ENCODE assay signal across 12 cellular contexts in the genomic region with DNA sequence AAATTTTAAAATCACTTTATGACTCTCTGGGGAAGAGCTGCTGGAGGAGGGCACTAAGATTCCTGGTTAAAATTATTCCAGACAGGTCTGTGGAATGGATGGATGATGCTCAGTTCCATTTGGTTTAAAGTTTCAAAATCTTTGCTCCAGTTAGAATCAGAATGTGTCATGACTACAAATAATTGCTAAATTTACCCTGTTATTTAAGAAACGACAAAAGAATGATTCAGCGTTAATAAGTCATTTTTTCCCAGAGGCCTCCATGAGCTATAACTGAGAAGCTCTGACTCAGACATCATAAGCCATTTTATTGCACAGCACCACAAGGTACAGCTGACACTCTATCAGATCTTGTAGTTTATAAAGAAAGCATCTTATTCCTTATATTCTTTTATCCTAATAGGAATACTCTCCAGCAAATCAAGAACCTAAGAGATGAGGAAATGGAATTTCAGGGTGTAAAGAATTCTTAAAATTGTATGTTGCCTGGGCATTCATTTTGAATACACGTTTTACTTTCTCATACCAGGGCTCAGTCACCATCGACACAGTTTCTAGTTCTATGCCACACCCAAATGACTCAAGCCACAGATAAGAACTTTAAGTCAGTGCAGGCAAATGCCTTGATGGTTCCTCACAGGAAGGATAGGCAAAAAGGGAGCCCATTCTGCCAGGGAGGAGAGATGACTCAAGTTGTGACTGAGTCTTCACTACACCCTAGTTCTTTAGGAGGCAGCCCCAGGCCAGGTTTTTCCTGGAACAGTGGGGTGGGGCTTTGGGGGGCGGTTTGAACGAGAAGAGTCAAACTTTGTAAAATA.
DNase-seq lines count a peak whose midpoint lies in the region; ATAC-seq, FAIRE-seq and TF ChIP-seq lines count a peak whose summit lies in the region.
"Had no signal": no experiment of that assay in that cellular context is flagged by ENCODE, and none has a peak within 500 bp of the region (broad histone marks: within the 10 kb centered on the region; RNA-seq: fewer than 3 reads in every experiment).

No MANE protein-coding gene starts in this region.

- no peaks in the 10 kb centered on the region for H3K79me1 ChIP-seq in IMR-90 (ENCODE audit: low read depth in 1 of 2, low read length in 2 of 2)

- POLR2A ChIA-PET in IMR-90 (lab: Charles Lee; ENCODE audit: unreplicated experiment): interaction anchor here (0.8 kb wide), 1 partner anchor 10 kb away, joined by 3 read pairs; no protein-coding TSS in a partner anchor
- POLR2A ChIA-PET in CD8-positive, alpha-beta T cell (lab: Charles Lee): no interaction called here

- H2BK15ac ChIP-seq in IMR-90 (ENCODE audit: low read depth, low read length): 0 out of 3 replicates have a peak overlapping the region, but pooled peaks have one; percentile 5

- TF ChIP-seq CTCF in IMR-90 (conservative IDR thresholded peaks at IDR 0.05; ENCODE audit: low read depth, low read length) (no peak), cardiac fibroblast (IDR thresholded peaks at IDR 0.05; ENCODE audit: low read depth, low read length) (no peak), lung (IDR thresholded peaks at IDR 0.05; ENCODE audit: control extremely low read depth, extremely low read depth) (no peak)
- TF ChIP-seq CTCF in CD8-positive, alpha-beta T cell (IDR thresholded peaks at IDR 0.05): no peak

- peak overlapping the region; percentile 90 for H2BK20ac ChIP-seq in IMR-90 (ENCODE audit: low read depth, low read length)

- peak overlapping the region; percentile 44 for H2AFZ ChIP-seq in IMR-90 (replicated peaks; ENCODE audit: low read length, poor library complexity)

- peak overlapping the region; percentile 32 for H3K4me2 ChIP-seq in IMR-90 (ENCODE audit: low read depth, low read length)

- no peak overlapping the region for H2AK5ac ChIP-seq in IMR-90 (ENCODE audit: low read depth, low read length)

- dilution Hi-C loops in IMR-90 (cut with HindIII; ENCODE audit: low sequenced_read_pairs, unreplicated experiment): no loop called here

- peaks cover 11% of the 10 kb centered on the region for H3K9me3 Mint-ChIP-seq in CD8-positive, alpha-beta T cell

- no peaks in the 10 kb centered on the region for H3K36me3 ChIP-seq in IMR-90 (ENCODE audit: control insufficient read depth, insufficient read depth, low read length)
- no peaks in the 10 kb centered on the region for H3K36me3 ChIP-seq in lung (ENCODE audit: control insufficient read depth in 2 of 2, insufficient read depth in 2 of 2, low read length in 2 of 2)
- H3K36me3 ChIP-seq in CD8-positive, alpha-beta T cell (ENCODE audit: insufficient read depth, low read length): no peaks in the 10 kb centered on the region

- peak; percentile 5; the same call in 1 of the 2 replicates for TF ChIP-seq RAD21 in IMR-90 (IDR thresholded peaks at IDR 0.05; ENCODE audit: low read length)

- in situ Hi-C loops in ACHN (cut with HindIII; ENCODE audit: low pct_ligation_motif_present, low pct_unique_long_range_greater_than_20kb, low sequenced_read_pairs) (no loop called here), IMR-90 (cut with MboI; ENCODE audit: low sequenced_read_pairs) (no loop called here)

- peak overlapping the region; percentile 0; the same call in 1 of the 2 replicates for H3K18ac ChIP-seq in IMR-90 (ENCODE audit: low read depth, low read length)

- H3K4me3 ChIP-seq in IMR-90 (ENCODE audit: insufficient read depth, low read depth, low read length) (no peak overlapping the region), cardiac fibroblast (replicated peaks in 1 of 2; ENCODE audit: low read depth in 2 of 2, low read length in 2 of 2) (peak overlapping the region in 1 of 2 donors; percentile 16), lung (no peak overlapping the region)
- no peak overlapping the region for H3K4me3 ChIP-seq in CD8-positive, alpha-beta T cell (ENCODE audit: low read depth, low read length)

- peak overlapping the region; percentile 70 for H2BK120ac ChIP-seq in IMR-90 (ENCODE audit: low read depth, low read length)

- peak overlapping the region; percentile 49; the same call in 1 of the 2 replicates for H3K14ac ChIP-seq in IMR-90 (replicated peaks; ENCODE audit: low read depth, low read length)

- H4K8ac ChIP-seq in IMR-90 (ENCODE audit: low read depth in 2 of 2, low read length in 2 of 2): peak overlapping the region; percentile 66 to 77; a peak in 3 of 4 replicates

- CTCF ChIA-PET in IMR-90 (lab: Yijun Ruan, JAX): interaction anchor here (0.9 to 1.0 kb wide), 2 partner anchors 10 to 583 kb away, joined by 3 read pairs; no protein-coding TSS in a partner anchor
- CTCF ChIA-PET in CD8-positive, alpha-beta T cell (lab: Charles Lee): no interaction called here

- H3K27ac Mint-ChIP-seq in CD8-positive, alpha-beta T cell: no peak overlapping the region
- H3K27ac Mint-ChIP-seq: CD14-positive monocyte; dendritic cell treated with granulocyte-macrophage colony-stimulating factor and Interleukin-4, amounts not matched to agents 40 ng/mL and 50 ng/mL, for 4 days; naive B cell had no signal

- H3K4me1 Mint-ChIP-seq in CD8-positive, alpha-beta T cell (ENCODE audit: low read depth): no peaks in the 10 kb centered on the region
- H3K4me1 Mint-ChIP-seq: CD14-positive monocyte, naive B cell had no signal

- peak overlapping the region; percentile 22; the same call in 1 of the 2 replicates for H4K91ac ChIP-seq in IMR-90 (ENCODE audit: insufficient read depth, low read depth, low read length)

- H3K27ac ChIP-seq in IMR-90 (ENCODE audit: insufficient read depth, low read length) (peak overlapping the region; percentile 48), lung (ENCODE audit: low read depth in 1 of 2, low read length in 1 of 2) (no peak overlapping the region)
- no peak overlapping the region for H3K27ac ChIP-seq in CD8-positive, alpha-beta T cell (ENCODE audit: low read depth, low read length)

- ATAC-seq in IMR-90 (ENCODE audit: low read depth): peak; percentile 89
- peak; percentile 73 for ATAC-seq in lung (ENCODE audit: insufficient read depth, low FRiP score)
- ATAC-seq in CD8-positive, alpha-beta T cell: no peak

- no CpG with 5 or more reads among the region's 6 CpGs for WGBS in IMR-90 (ENCODE audit: extremely low coverage in 2 of 2, insufficient read length in 1 of 2), 2 experiments
- 76 to 85% methylated on average over 6 of the region's 6 CpGs for WGBS in lung, 2 donors

- H3K9me1 ChIP-seq in IMR-90 (ENCODE audit: insufficient read depth, low read length): no peaks in the 10 kb centered on the region

- H3K27me3 Mint-ChIP-seq in CD8-positive, alpha-beta T cell (ENCODE audit: low read depth): no peaks in the 10 kb centered on the region
- H3K27me3 Mint-ChIP-seq: dendritic cell treated with granulocyte-macrophage colony-stimulating factor and Interleukin-4, amounts not matched to agents 40 ng/mL and 50 ng/mL, for 4 days; naive B cell had no signal

- DNase-seq in ACHN: peak; percentile 93
- peak; percentile 97 for DNase-seq in IMR-90
- DNase-seq in cardiac fibroblast (ENCODE audit: low read depth in 2 of 2): peak; percentile 92 to 99
- DNase-seq in lung (ENCODE audit: low spot score): no peak
- no peak for DNase-seq in GM19239 (ENCODE audit: insufficient read length, low spot score)
- DNase-seq in CD8-positive, alpha-beta T cell: no peak
- no peak for DNase-seq in NCI-H748 treated with DMSO at 0.1 percent for 48 hours (lab: John Stamatoyannopoulos, UW)
- DNase-seq in activated CD4-positive, alpha-beta T cell treated with anti-CD3 and anti-CD28 coated beads, Interleukin-2, amount 50 U/mL, for 48 hours: no peak
- DNase-seq: activated CD4-positive, alpha-beta T cell treated with anti-CD3 and anti-CD28 coated beads for 1 hour; naive B cell had no signal

- H3K9ac ChIP-seq in IMR-90 (ENCODE audit: low read depth, low read length): peak overlapping the region; percentile 18; the same call in 1 of the 2 replicates

- no peak; the same call in 1 of the 2 replicates for TF ChIP-seq POLR2A in IMR-90 (IDR thresholded peaks at IDR 0.05; ENCODE audit: low read depth, low read length)

- intact Hi-C loops in IMR-90 (cut with micrococcal nuclease): loop anchor here (5.0 kb wide), 1 partner anchor 150 kb away; no protein-coding TSS in a partner anchor
- intact Hi-C loops in CD8-positive, alpha-beta T cell (cut with DNase I, micrococcal nuclease): no loop called here

- no TSS peak for BruUV-seq in IMR-90 (replicated peaks; lab: Mats Ljungman, UMichigan)

- H3K23ac ChIP-seq in IMR-90 (ENCODE audit: low read depth, low read length): peak overlapping the region; percentile 1; the same call in 1 of the 2 replicates

- peak overlapping the region; percentile 98 for H2BK5ac ChIP-seq in IMR-90 (ENCODE audit: low read depth, low read length, poor library complexity, severe bottlenecking)

- H3K27me3 ChIP-seq in IMR-90 (ENCODE audit: control insufficient read depth, insufficient read depth, low read length): no peaks in the 10 kb centered on the region
- no peaks in the 10 kb centered on the region for H3K27me3 ChIP-seq in lung (ENCODE audit: control insufficient read depth, insufficient read depth)
- no peaks in the 10 kb centered on the region for H3K27me3 ChIP-seq in CD8-positive, alpha-beta T cell (ENCODE audit: insufficient read depth, low read length)

- peak overlapping the region; percentile 10 for H2AK9ac ChIP-seq in IMR-90 (replicated peaks; ENCODE audit: low read depth, low read length, poor library complexity)

- H3K4me1 ChIP-seq in IMR-90 (ENCODE audit: control insufficient read depth, insufficient read depth, low read length): peaks cover 5% of the 10 kb centered on the region
- H3K4me1 ChIP-seq in lung (ENCODE audit: control insufficient read depth in 2 of 2, insufficient read depth in 2 of 2, low read length in 2 of 2): no peaks in the 10 kb centered on the region
- H3K4me1 ChIP-seq in CD8-positive, alpha-beta T cell (ENCODE audit: insufficient read depth, low read length): no peaks in the 10 kb centered on the region

- H3K4ac ChIP-seq in IMR-90 (ENCODE audit: low read depth, low read length): peak overlapping the region; percentile 65; the same call in 1 of the 2 replicates

- no peak overlapping the region for H3K4me3 Mint-ChIP-seq in CD8-positive, alpha-beta T cell
- H3K4me3 Mint-ChIP-seq: CD14-positive monocyte; dendritic cell treated with granulocyte-macrophage colony-stimulating factor and Interleukin-4, amounts not matched to agents 40 ng/mL and 50 ng/mL, for 4 days; naive B cell had no signal

- FAIRE-seq in GM19239 (lab: Jason Lieb, UNC): no peak

- no peaks in the 10 kb centered on the region; the same call in 1 of the 2 replicates for H3K9me3 ChIP-seq in IMR-90 (ENCODE audit: control insufficient read depth, insufficient read depth, low read length)
- peaks cover 0 to 3% of the 10 kb centered on the region in 2 donors for H3K9me3 ChIP-seq in lung (ENCODE audit: control insufficient read depth in 2 of 2, insufficient read depth in 1 of 2, low read length in 1 of 2)
- H3K9me3 ChIP-seq in CD8-positive, alpha-beta T cell (ENCODE audit: low read length): no peaks in the 10 kb centered on the region

- H3K36me3 Mint-ChIP-seq in CD8-positive, alpha-beta T cell: no peaks in the 10 kb centered on the region
- H3K36me3 Mint-ChIP-seq: CD14-positive monocyte, naive B cell had no signal

- H4K20me1 ChIP-seq in IMR-90 (ENCODE audit: insufficient read depth, low read length): no peaks in the 10 kb centered on the region

- peak overlapping the region; percentile 32 for H4K5ac ChIP-seq in IMR-90 (ENCODE audit: low read depth, low read length)

- peak overlapping the region; percentile 52; the same call in 1 of the 2 replicates for H3K56ac ChIP-seq in IMR-90 (ENCODE audit: extremely low read depth, insufficient read depth, low read length)

Comparison
In these comparisons a context has a peak if more than half of its experiments do, and no peak if none do; other contexts are left out.
1. DNase-seq: peak in ACHN (single experiment), IMR-90 (single experiment) and cardiac fibroblast (2 of 2); none in lung (single experiment), GM19239 (single experiment), CD8-positive, alpha-beta T cell (0 of 7), NCI-H748 treated with DMSO at 0.1 percent for 48 hours (single experiment) and activated CD4-positive, alpha-beta T cell treated with anti-CD3 and anti-CD28 coated beads, Interleukin-2, amount 50 U/mL, for 48 hours (0 of 2).